Comparison of ENCODE assay signal across 9 cellular contexts in the genomic region with DNA sequence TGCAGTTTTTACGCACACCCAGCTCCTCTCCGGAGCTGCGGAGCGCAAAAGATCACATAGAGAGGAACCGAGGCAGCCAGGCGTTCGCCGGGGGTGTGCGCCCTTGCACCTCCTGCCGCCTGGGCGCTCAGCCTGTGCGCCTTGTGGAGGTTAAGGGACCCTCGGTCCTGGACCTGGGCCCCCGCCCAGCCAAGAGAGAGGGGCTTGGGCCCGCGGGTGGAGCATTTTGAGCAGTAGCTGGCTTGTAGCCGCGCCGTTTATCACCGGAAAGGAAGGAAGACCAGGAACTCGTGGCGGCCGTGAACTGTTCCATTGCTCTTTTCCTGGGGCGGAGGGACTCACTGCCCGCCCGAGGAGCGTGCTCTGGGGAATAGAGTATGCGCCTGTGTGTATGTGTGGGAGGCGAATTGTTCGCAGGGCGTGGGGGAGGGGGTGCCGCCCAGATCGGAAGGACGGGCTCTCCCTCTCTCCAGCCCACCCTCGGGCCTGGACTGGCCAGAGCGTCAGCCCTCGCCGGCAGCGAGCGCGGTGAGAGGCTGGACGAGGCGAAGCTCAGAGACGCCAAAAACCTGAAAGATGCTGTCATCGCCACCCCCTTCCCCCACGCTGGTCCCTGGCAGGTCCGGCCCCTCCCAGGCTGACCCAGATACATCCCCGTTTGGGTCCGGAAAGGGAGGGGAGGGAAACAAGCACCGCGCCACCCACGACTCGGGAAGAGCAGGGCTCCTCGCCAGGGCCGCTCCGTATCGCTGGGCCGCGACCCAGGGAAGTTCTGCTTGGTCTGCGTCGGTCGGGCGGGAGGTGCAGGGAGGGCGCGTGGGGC. TPM values are rescaled to one million over a fixed set of nuclear protein-coding genes. Genes with fewer than 3 reads are reported as not detected.
DNase-seq lines count a peak whose midpoint lies in the region; ATAC-seq and TF ChIP-seq lines count a peak whose summit lies in the region.
"Had no signal": no experiment of that assay in that cellular context is flagged by ENCODE, and none has a peak within 500 bp of the region (broad histone marks: within the 10 kb centered on the region; RNA-seq: fewer than 3 reads in every experiment).

No MANE protein-coding gene starts in this region.

- H3K27ac ChIP-seq in right atrium auricular region: no peak overlapping the region
- H3K27ac ChIP-seq in RWPE1: no peak overlapping the region
- no peak overlapping the region for H3K27ac ChIP-seq in transverse colon
- H3K27ac ChIP-seq: HL-60 had no signal

- H3K4me3 Mint-ChIP-seq in WTC11: peak overlapping the region; percentile 88

- H3K27ac Mint-ChIP-seq in WTC11: no peak overlapping the region

- H3K4me1 Mint-ChIP-seq in WTC11: peaks cover 16% of the 10 kb centered on the region

- in situ Hi-C loops in transverse colon (cut with MboI; ENCODE audit: low pct_ligation_motif_present in 1 of 4, low pct_unique_long_range_greater_than_20kb in 1 of 4, low sequenced_read_pairs in 3 of 4): no loop called here

- POLR2A ChIA-PET in WTC11 (lab: Charles Lee) (no interaction called here), RWPE1 (lab: Yijun Ruan, JAX; ENCODE audit: low non-redundant PET) (no interaction called here)

- H3K4me3 ChIP-seq in GM12865 (ENCODE audit: low read depth, low read length): peak overlapping the region; percentile 60
- H3K4me3 ChIP-seq in right atrium auricular region: peak overlapping the region; percentile 28 to 50
- peak overlapping the region in 2 of 4 donors; percentile 22 to 38 for H3K4me3 ChIP-seq in transverse colon

- H3K27me3 Mint-ChIP-seq in WTC11 (ENCODE audit: low read depth): peaks cover 94% of the 10 kb centered on the region

- ATAC-seq in WTC11: peak; percentile 62
- peak; percentile 76 for ATAC-seq in sciatic nerve
- no peak for ATAC-seq in GM18867 (IDR thresholded peaks at IDR 0.05; ENCODE audit: unreplicated experiment)

- intact Hi-C loops in sciatic nerve (cut with DNase I): no loop called here
- intact Hi-C loops in transverse colon (cut with DNase I; ENCODE audit: low total_unique reads): no loop called here

- no peak for TF ChIP-seq EP300 in transverse colon (IDR thresholded peaks at IDR 0.05; ENCODE audit: low read depth)

- no peaks in the 10 kb centered on the region for H3K36me3 ChIP-seq in right atrium auricular region
- no peaks in the 10 kb centered on the region for H3K36me3 ChIP-seq in transverse colon

- H3K36me3 Mint-ChIP-seq in WTC11: no peaks in the 10 kb centered on the region

- CTCF ChIA-PET in WTC11 (lab: Charles Lee): interaction anchor here (0.9 to 4.0 kb wide), 3 partner anchors 10 to 111 kb away, joined by 3 to 24 read pairs (median 6); no protein-coding TSS in a partner anchor
- CTCF ChIA-PET in RWPE1 (lab: Yijun Ruan, JAX): interaction anchor here (0.6 to 1.1 kb wide), 2 partner anchors 14 to 197 kb away, joined by 3 read pairs; no protein-coding TSS in a partner anchor

- TF ChIP-seq POLR2A in transverse colon (IDR thresholded peaks at IDR 0.05): no peak

- H3K27me3 ChIP-seq in right atrium auricular region (peaks cover 0 to 11% of the 10 kb centered on the region in 2 donors), transverse colon (peaks cover 51% of the 10 kb centered on the region)

- H3K4me1 ChIP-seq in right atrium auricular region (peaks cover 0 to 27% of the 10 kb centered on the region in 2 donors), transverse colon (peaks cover 0 to 22% (median 15%) of the 10 kb centered on the region in 4 donors)

- WGBS in transverse colon (ENCODE audit: low coverage in 1 of 2), 2 donors: 6% methylated on average over 42 of the region's 65 CpGs; no CpG with 5 or more reads in 1 of the 2 donors

- TF ChIP-seq CTCF in GM12865 (IDR thresholded peaks at IDR 0.05; ENCODE audit: insufficient read depth, low read depth, low read length, missing control alignments): no peak
- TF ChIP-seq CTCF in WTC11 (IDR thresholded peaks at IDR 0.05): no peak
- TF ChIP-seq CTCF in right atrium auricular region (IDR thresholded peaks at IDR 0.05): no peak
- no peak for TF ChIP-seq CTCF in RWPE1 (conservative IDR thresholded peaks at IDR 0.05; ENCODE audit: low read depth)
- no peak for TF ChIP-seq CTCF in transverse colon (IDR thresholded peaks at IDR 0.05)

- peaks cover 4% of the 10 kb centered on the region for H3K9me3 Mint-ChIP-seq in WTC11

- DNase-seq in GM12865 (ENCODE audit: low read depth) (peak; percentile 24), WTC11 (ENCODE audit: low spot score) (peak; percentile 38), right atrium auricular region (ENCODE audit: low spot score) (no peak), sciatic nerve (ENCODE audit: low spot score) (no peak), RWPE1 (ENCODE audit: low spot score) (no peak), putamen (ENCODE audit: low spot score) (no peak), transverse colon (no peak)

- H3K9me3 ChIP-seq in right atrium auricular region (no peaks in the 10 kb centered on the region), transverse colon (no peaks in the 10 kb centered on the region)

TF ChIP-seq in WTC11, 78 proteins besides CTCF, POLR2A, EP300 and RAD21:
- TF ChIP-seq MLX (CRISPR knock-in tag; IDR thresholded peaks at IDR 0.05) (no peak), NR3C1 (CRISPR knock-in tag; conservative IDR thresholded peaks at IDR 0.05; ENCODE audit: low read depth) (0 out of 2 replicates have a peak, but pooled peaks have one; percentile 9), FOXJ3 (CRISPR knock-in tag; IDR thresholded peaks at IDR 0.05; ENCODE audit: borderline replicate concordance) (no peak), FOXP1 (CRISPR knock-in tag; IDR thresholded peaks at IDR 0.05; ENCODE audit: borderline replicate concordance) (peak; percentile 83), ATF6 (CRISPR knock-in tag; IDR thresholded peaks at IDR 0.05) (no peak), TEAD1 (CRISPR knock-in tag; IDR thresholded peaks at IDR 0.05) (0 out of 2 replicates have a peak, but pooled peaks have one; percentile 10)
- TF ChIP-seq, protein P1, sequence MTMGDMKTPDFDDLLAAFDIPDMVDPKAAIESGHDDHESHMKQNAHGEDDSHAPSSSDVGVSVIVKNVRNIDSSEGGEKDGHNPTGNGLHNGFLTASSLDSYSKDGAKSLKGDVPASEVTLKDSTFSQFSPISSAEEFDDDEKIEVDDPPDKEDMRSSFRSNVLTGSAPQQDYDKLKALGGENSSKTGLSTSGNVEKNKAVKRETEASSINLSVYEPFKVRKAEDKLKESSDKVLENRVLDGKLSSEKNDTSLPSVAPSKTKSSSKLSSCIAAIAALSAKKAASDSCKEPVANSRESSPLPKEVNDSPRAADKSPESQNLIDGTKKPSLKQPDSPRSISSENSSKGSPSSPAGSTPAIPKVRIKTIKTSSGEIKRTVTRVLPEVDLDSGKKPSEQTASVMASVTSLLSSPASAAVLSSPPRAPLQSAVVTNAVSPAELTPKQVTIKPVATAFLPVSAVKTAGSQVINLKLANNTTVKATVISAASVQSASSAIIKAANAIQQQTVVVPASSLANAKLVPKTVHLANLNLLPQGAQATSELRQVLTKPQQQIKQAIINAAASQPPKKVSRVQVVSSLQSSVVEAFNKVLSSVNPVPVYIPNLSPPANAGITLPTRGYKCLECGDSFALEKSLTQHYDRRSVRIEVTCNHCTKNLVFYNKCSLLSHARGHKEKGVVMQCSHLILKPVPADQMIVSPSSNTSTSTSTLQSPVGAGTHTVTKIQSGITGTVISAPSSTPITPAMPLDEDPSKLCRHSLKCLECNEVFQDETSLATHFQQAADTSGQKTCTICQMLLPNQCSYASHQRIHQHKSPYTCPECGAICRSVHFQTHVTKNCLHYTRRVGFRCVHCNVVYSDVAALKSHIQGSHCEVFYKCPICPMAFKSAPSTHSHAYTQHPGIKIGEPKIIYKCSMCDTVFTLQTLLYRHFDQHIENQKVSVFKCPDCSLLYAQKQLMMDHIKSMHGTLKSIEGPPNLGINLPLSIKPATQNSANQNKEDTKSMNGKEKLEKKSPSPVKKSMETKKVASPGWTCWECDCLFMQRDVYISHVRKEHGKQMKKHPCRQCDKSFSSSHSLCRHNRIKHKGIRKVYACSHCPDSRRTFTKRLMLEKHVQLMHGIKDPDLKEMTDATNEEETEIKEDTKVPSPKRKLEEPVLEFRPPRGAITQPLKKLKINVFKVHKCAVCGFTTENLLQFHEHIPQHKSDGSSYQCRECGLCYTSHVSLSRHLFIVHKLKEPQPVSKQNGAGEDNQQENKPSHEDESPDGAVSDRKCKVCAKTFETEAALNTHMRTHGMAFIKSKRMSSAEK (CRISPR knock-in tag; IDR thresholded peaks at IDR 0.05; ENCODE audit: borderline replicate concordance): no peak
- TF ChIP-seq, protein P2, sequence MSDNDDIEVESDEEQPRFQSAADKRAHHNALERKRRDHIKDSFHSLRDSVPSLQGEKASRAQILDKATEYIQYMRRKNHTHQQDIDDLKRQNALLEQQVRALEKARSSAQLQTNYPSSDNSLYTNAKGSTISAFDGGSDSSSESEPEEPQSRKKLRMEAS (CRISPR knock-in tag; IDR thresholded peaks at IDR 0.05): peak; percentile 66; the same call in 1 of the 2 replicates

RNA-seq across cellular contexts. Expression of gene WNT2, which starts 1.2 kb away (rescaled TPM):
- total RNA-seq in WTC11 (2021) (not detected in 3 replicates), right atrium auricular region (1 to 10 TPM in 1 of 2 donors, under 1 TPM in 1; 0.19 to 6.5 TPM), sciatic nerve (0.31 TPM), transverse colon (not detected)

Comparison
In these comparisons a context has a peak if more than half of its experiments do, and no peak if none do; other contexts are left out.
1. DNase-seq: peak in GM12865 (single experiment) and WTC11 (single experiment); none in right atrium auricular region (single experiment), sciatic nerve (single experiment), RWPE1 (single experiment), putamen (single experiment) and transverse colon (single experiment).